ENCODE assay signal across 9 cellular contexts in genomic region chr17:4947411-4948165, GRCh38. TPM values are rescaled to one million over a fixed set of nuclear protein-coding genes. Genes with fewer than 3 reads are reported as not detected.
DNase-seq lines count a peak whose midpoint lies in the region; ATAC-seq and TF ChIP-seq lines count a peak whose summit lies in the region.
"Had no signal": no experiment of that assay in that cellular context is flagged by ENCODE, and none has a peak within 500 bp of the region (broad histone marks: within the 10 kb centered on the region; RNA-seq: fewer than 3 reads in every experiment).

No MANE protein-coding gene starts in this region.

- H3K4me3 Mint-ChIP-seq in osteocyte (ENCODE audit: unreplicated experiment), result peak overlapping the region; percentile 92

- intact Hi-C loops in aorta (cut with DNase I), result loop anchor here in 1 of 2 donors (5.0 kb wide), 1 partner anchor 50 kb away; the partner anchor contains the start of genes INCA1 and KIF1C

- H3K36me3 Mint-ChIP-seq in osteocyte (ENCODE audit: unreplicated experiment), result peaks cover 17% of the 10 kb centered on the region

- H3K27ac ChIP-seq in RWPE2 (ENCODE audit: poor library complexity, severe bottlenecking) (peak overlapping the region; percentile 99), foreskin keratinocyte (peak overlapping the region; percentile 99), aorta (ENCODE audit: low read depth in 1 of 2, low read length in 2 of 2) (peak overlapping the region; percentile 57 to 96)

- no peaks in the 10 kb centered on the region for H3K27me3 Mint-ChIP-seq in osteocyte (ENCODE audit: unreplicated experiment)

- peak; percentile 13 for ATAC-seq in HG02763 (IDR thresholded peaks at IDR 0.05; ENCODE audit: unreplicated experiment)
- ATAC-seq in RWPE2 (ENCODE audit: low read depth), result peak; percentile 0; the same call in 1 of the 3 replicates
- no peak for ATAC-seq in foreskin keratinocyte
- ATAC-seq in aorta (ENCODE audit: low FRiP score), result peak; percentile 62

- H3K9me3 ChIP-seq in RWPE2 (ENCODE audit: severe bottlenecking), result no peaks in the 10 kb centered on the region
- no peaks in the 10 kb centered on the region for H3K9me3 ChIP-seq in aorta (ENCODE audit: control insufficient read depth, low read length)

- no peak for TF ChIP-seq CTCF in RWPE2 (IDR thresholded peaks at IDR 0.05; ENCODE audit: poor library complexity, severe bottlenecking)
- no peak for TF ChIP-seq CTCF in foreskin keratinocyte (conservative IDR thresholded peaks at IDR 0.05)
- no peak for TF ChIP-seq CTCF in osteocyte (IDR thresholded peaks at IDR 0.05)

- H3K4me1 ChIP-seq in RWPE2 (ENCODE audit: insufficient read depth, poor library complexity, severe bottlenecking) (peaks cover 26% of the 10 kb centered on the region), foreskin keratinocyte (peaks cover 24% of the 10 kb centered on the region), aorta (ENCODE audit: control insufficient read depth in 1 of 2, insufficient read depth in 2 of 2, low read length in 2 of 2) (no peaks in the 10 kb centered on the region)

- in situ Hi-C loops in Caki2 (cut with HindIII; ENCODE audit: low pct_unique_long_range_greater_than_20kb, low sequenced_read_pairs), result no loop called here

- no peaks in the 10 kb centered on the region for H3K9me3 Mint-ChIP-seq in osteocyte (ENCODE audit: unreplicated experiment)

- WGBS in aorta, 2 donors, result 0 to 1% methylated on average over 50 to 56 of the region's 56 CpGs

- H3K27me3 ChIP-seq in RWPE2 (ENCODE audit: insufficient read depth, poor library complexity, severe bottlenecking), result no peaks in the 10 kb centered on the region
- H3K27me3 ChIP-seq in foreskin keratinocyte, result no peaks in the 10 kb centered on the region
- peaks cover 0 to 2% of the 10 kb centered on the region in 2 donors for H3K27me3 ChIP-seq in aorta (ENCODE audit: control insufficient read depth in 1 of 2, insufficient read depth in 2 of 2, low read length in 1 of 2)

- H3K27ac Mint-ChIP-seq in osteocyte (ENCODE audit: unreplicated experiment), result peak overlapping the region; percentile 93

- DNase-seq in Caki2 (ENCODE audit: low read depth) (peak; percentile 63), RWPE2 (ENCODE audit: low spot score) (no peak), foreskin keratinocyte (peak in 1 of 2 donors; percentile 52), osteocyte (ENCODE audit: extremely low spot score, unreplicated experiment) (no peak), aorta (peak; percentile 82 to 90), HuH-7 (ENCODE audit: low spot score) (no peak)
- peak; percentile 41 to 68 (median 48) for DNase-seq in activated naive CD4-positive, alpha-beta T cell (lab: John Stamatoyannopoulos, UW)

- H3K4me3 ChIP-seq in RWPE2 (ENCODE audit: severe bottlenecking) (peak overlapping the region; percentile 88), aorta (ENCODE audit: low read length in 2 of 2) (peak overlapping the region; percentile 72 to 92)

- H3K36me3 ChIP-seq in RWPE2 (ENCODE audit: low read depth), result peaks cover 49% of the 10 kb centered on the region
- no peaks in the 10 kb centered on the region for H3K36me3 ChIP-seq in aorta (ENCODE audit: control insufficient read depth in 1 of 2, insufficient read depth in 2 of 2, low read length in 1 of 2)

- H3K4me1 Mint-ChIP-seq in osteocyte (ENCODE audit: unreplicated experiment), result peaks cover 47% of the 10 kb centered on the region

RNA-seq across cellular contexts. Expression of gene PFN1, which starts 0.7 kb away (rescaled TPM):
- total RNA-seq in Caki2 (2014; rRNA removed; shearing (Covaris generic); ENCODE audit: low replicate concordance), result 258 and 443 TPM in 2 replicates
- total RNA-seq in foreskin keratinocyte, result 1,745 and 1,771 TPM in 2 replicates
- 3,025 and 3,144 TPM in 2 replicates for polyA plus RNA-seq in foreskin keratinocyte
- total RNA-seq in osteocyte, result 509 and 514 TPM in 2 replicates
- 100 to 1,000 TPM; 440 to 554 TPM for total RNA-seq in aorta
- polyA plus RNA-seq in aorta, result 100 to 1,000 TPM; 543 to 728 TPM

RNA-seq across cellular contexts. Expression of gene ENO3, which starts 3.3 kb away (rescaled TPM):
- 4.5 and 21.3 TPM in 2 replicates for total RNA-seq in Caki2 (2014; rRNA removed; shearing (Covaris generic); ENCODE audit: low replicate concordance)
- total RNA-seq in foreskin keratinocyte (1.8 and 2.0 TPM in 2 replicates), osteocyte (9.4 and 9.5 TPM in 2 replicates), aorta (1 to 10 TPM; 5.2 to 7.4 TPM)
- polyA plus RNA-seq in foreskin keratinocyte (2.7 and 3.2 TPM in 2 replicates), aorta (10 to 100 TPM in 1 of 2 donors, 1 to 10 TPM in 1; 9.5 to 46.2 TPM)

RNA-seq across cellular contexts. Expression of gene RNF167, which starts 7.5 kb away (rescaled TPM):
- total RNA-seq in Caki2 (2014; rRNA removed; shearing (Covaris generic); ENCODE audit: low replicate concordance), result 45.6 and 57.1 TPM in 2 replicates
- total RNA-seq in foreskin keratinocyte, result 118 and 119 TPM in 2 replicates
- 162 and 167 TPM in 2 replicates for polyA plus RNA-seq in foreskin keratinocyte
- 105 and 115 TPM in 2 replicates for total RNA-seq in osteocyte
- 10 to 100 TPM; 45.6 to 51.8 TPM for total RNA-seq in aorta
- 10 to 100 TPM; 39.3 to 89.3 TPM for polyA plus RNA-seq in aorta

RNA-seq across cellular contexts. Expression of gene SLC25A11, which starts 7.7 kb away (rescaled TPM):
- 80.0 and 89.3 TPM in 2 replicates for total RNA-seq in Caki2 (2014; rRNA removed; shearing (Covaris generic); ENCODE audit: low replicate concordance)
- total RNA-seq in foreskin keratinocyte (52.6 and 60.2 TPM in 2 replicates), osteocyte (59.6 and 60.6 TPM in 2 replicates), aorta (10 to 100 TPM; 28.3 to 29.5 TPM)
- polyA plus RNA-seq in foreskin keratinocyte (76.9 and 83.6 TPM in 2 replicates), aorta (10 to 100 TPM; 31.8 to 41.6 TPM)

RNA-seq across cellular contexts. Expression of gene GP1BA, which starts 15.5 kb away (rescaled TPM):
- not detected in 2 replicates for total RNA-seq in Caki2 (2014; rRNA removed; shearing (Covaris generic); ENCODE audit: low replicate concordance)
- total RNA-seq in foreskin keratinocyte (not detected in 2 replicates), osteocyte (not detected in 2 replicates), aorta (under 1 TPM in 1 of 2 donors, not detected in 1; 0.19 TPM)
- polyA plus RNA-seq in foreskin keratinocyte (not detected in 2 replicates), aorta (under 1 TPM in 1 of 2 donors, not detected in 1; 0.08 TPM)
- total RNA-seq: T-helper 1 cell treated with Interleukin-12 subunit alpha and Interleukin-12 subunit beta and Interleukin-4 antibody, amounts not matched to agents 30 ng/mL and 1 ng/mL, for 36 hours had no signal

Comparison
In these comparisons a context has a peak if more than half of its experiments do, and no peak if none do; other contexts are left out.
1. DNase-seq: peak in Caki2 (single experiment), activated naive CD4-positive, alpha-beta T cell (4 of 4) and aorta (2 of 2); none in RWPE2 (single experiment), osteocyte (single experiment) and HuH-7 (single experiment).
2. Peak in every context shown above with its lines, with median percentiles within 50 percentile points of each other: H3K27ac ChIP-seq.